Comparison of ENCODE assay signal across 30 cellular contexts in the genomic region with DNA sequence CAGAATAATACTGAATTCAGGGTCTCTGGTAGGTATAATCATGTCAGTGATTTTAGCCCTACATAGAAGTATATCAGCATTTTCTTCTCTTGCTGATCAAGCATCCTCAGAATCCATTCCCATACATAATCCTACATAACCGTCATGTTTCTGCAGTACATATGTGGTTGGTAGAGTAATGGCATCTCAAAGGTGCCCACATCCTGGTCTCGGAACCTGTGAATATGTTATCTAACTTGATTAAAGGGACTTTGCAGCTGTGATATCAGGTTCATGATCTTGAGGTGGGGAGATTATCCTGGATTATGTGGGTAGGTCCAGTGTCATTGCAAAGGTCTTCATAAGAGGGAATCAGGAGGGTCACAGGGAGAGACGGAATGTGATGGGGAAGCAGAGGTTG.
"Had no signal": no experiment of that assay in that cellular context is flagged by ENCODE, and none has a peak within 500 bp of the region (broad histone marks: within the 10 kb centered on the region; RNA-seq: fewer than 3 reads in every experiment).

No MANE protein-coding gene starts in this region.

- DNase-seq: natural killer cell; occipital lobe; ovary; posterior cingulate gyrus; psoas muscle; right cardiac atrium; right lobe of liver; sigmoid colon; small intestine; stimulated activated CD4-positive, alpha-beta T cell treated with anti-CD3 and anti-CD28 coated beads, Interleukin-15, amount 100 ng/mL, for 24 hours; stimulated activated CD4-positive, alpha-beta T cell treated with anti-CD3 and anti-CD28 coated beads, Interleukin-2, amount 100 ng/mL, for 24 hours; stimulated activated CD4-positive, alpha-beta T cell treated with anti-CD3 and anti-CD28 coated beads, Interleukin-2, amount 100 ng/mL, for 48 hours; stimulated activated CD4-positive, alpha-beta T cell treated with anti-CD3 and anti-CD28 coated beads, Interleukin-4, amount 100 ng/mL, for 24 hours; stimulated activated naive B cell treated with anti-CD40 and anti-IgM and Interleukin-4, amounts not matched to agents 10 μg/mL and 1 μg/mL and 100 μg/mL, for 72 hours; stimulated activated naive CD4-positive, alpha-beta T cell treated with Interleukin-2 at 50 U/mL for 16 hours; stomach; thyroid gland; trophoblast cell; upper lobe of left lung had no signal

- FAIRE-seq: small intestine, urothelium cell line had no signal

- H3K9me3 ChIP-seq: ovary, psoas muscle, right lobe of liver, sigmoid colon, stomach, suprapubic skin, thoracic aorta, thyroid gland, upper lobe of left lung, vagina had no signal

- H3K27ac ChIP-seq: neural progenitor cell, ovary, parathyroid adenoma, psoas muscle, right lobe of liver, sigmoid colon, stomach, suprapubic skin, thoracic aorta, thyroid gland, tibial nerve, upper lobe of left lung, vagina had no signal

- H3K36me3 ChIP-seq: ovary had no signal

- H3K4me3 ChIP-seq: neural progenitor cell, ovary, psoas muscle, right lobe of liver, sigmoid colon, stomach, suprapubic skin, thoracic aorta, thyroid gland, tibial nerve, upper lobe of left lung, vagina had no signal

- H3K27ac Mint-ChIP-seq: natural killer cell; nephron; neural progenitor cell; progenitor cell of endocrine pancreas; stimulated activated effector memory CD8-positive, alpha-beta T cell treated with anti-CD3 and anti-CD28 coated beads, Interleukin-12 subunit alpha, Interleukin-12 subunit beta, amount 100 ng/mL, for 72 hours; stimulated activated naive B cell treated with anti-CD40 and anti-IgM and Interleukin-4, amounts not matched to agents 10 μg/mL and 1 μg/mL and 100 μg/mL, for 72 hours; stimulated activated naive CD8-positive, alpha-beta T cell treated with anti-CD3 and anti-CD28 coated beads, Interleukin-15, Interleukin-2, amounts not matched to agents 100 ng/mL and 50 ng/mL, for 24 hours had no signal

- H3K4me1 ChIP-seq: neural progenitor cell, parathyroid adenoma, psoas muscle, right lobe of liver, sigmoid colon, stomach, suprapubic skin, thyroid gland, tibial nerve, upper lobe of left lung, vagina had no signal

- ATAC-seq: natural killer cell; psoas muscle; right cardiac atrium; right lobe of liver; stimulated activated effector memory CD8-positive, alpha-beta T cell treated with anti-CD3 and anti-CD28 coated beads, Interleukin-12 subunit alpha, Interleukin-12 subunit beta, amount 100 ng/mL, for 72 hours; stimulated activated naive B cell treated with anti-CD40 and anti-IgM and Interleukin-4, amounts not matched to agents 10 μg/mL and 1 μg/mL and 100 μg/mL, for 72 hours had no signal

- H3K27me3 Mint-ChIP-seq: progenitor cell of endocrine pancreas; stimulated activated naive B cell treated with anti-CD40 and anti-IgM and Interleukin-4, amounts not matched to agents 10 μg/mL and 1 μg/mL and 100 μg/mL, for 72 hours; stimulated activated naive CD8-positive, alpha-beta T cell treated with anti-CD3 and anti-CD28 coated beads, Interleukin-15, Interleukin-2, amounts not matched to agents 100 ng/mL and 50 ng/mL, for 24 hours had no signal

- H3K9me3 Mint-ChIP-seq: natural killer cell; nephron; neural progenitor cell; stimulated activated effector memory CD8-positive, alpha-beta T cell treated with anti-CD3 and anti-CD28 coated beads, Interleukin-12 subunit alpha, Interleukin-12 subunit beta, amount 100 ng/mL, for 72 hours; stimulated activated naive B cell treated with anti-CD40 and anti-IgM and Interleukin-4, amounts not matched to agents 10 μg/mL and 1 μg/mL and 100 μg/mL, for 72 hours; stimulated activated naive CD8-positive, alpha-beta T cell treated with anti-CD3 and anti-CD28 coated beads, Interleukin-15, Interleukin-2, amounts not matched to agents 100 ng/mL and 50 ng/mL, for 24 hours had no signal

- H3K9ac ChIP-seq: neural progenitor cell, parathyroid adenoma had no signal

- H3K4me1 Mint-ChIP-seq: nephron; neural progenitor cell; stimulated activated effector memory CD8-positive, alpha-beta T cell treated with anti-CD3 and anti-CD28 coated beads, Interleukin-12 subunit alpha, Interleukin-12 subunit beta, amount 100 ng/mL, for 72 hours; stimulated activated naive B cell treated with anti-CD40 and anti-IgM and Interleukin-4, amounts not matched to agents 10 μg/mL and 1 μg/mL and 100 μg/mL, for 72 hours had no signal

- H3K27me3 ChIP-seq: neural progenitor cell, ovary, right lobe of liver, sigmoid colon, stomach, suprapubic skin, thyroid gland, tibial nerve, upper lobe of left lung, vagina had no signal

- H3K4me3 Mint-ChIP-seq: natural killer cell; nephron; neural progenitor cell; stimulated activated effector memory CD8-positive, alpha-beta T cell treated with anti-CD3 and anti-CD28 coated beads, Interleukin-12 subunit alpha, Interleukin-12 subunit beta, amount 100 ng/mL, for 72 hours; stimulated activated naive B cell treated with anti-CD40 and anti-IgM and Interleukin-4, amounts not matched to agents 10 μg/mL and 1 μg/mL and 100 μg/mL, for 72 hours; stimulated activated naive CD8-positive, alpha-beta T cell treated with anti-CD3 and anti-CD28 coated beads, Interleukin-15, Interleukin-2, amounts not matched to agents 100 ng/mL and 50 ng/mL, for 24 hours had no signal
